1 cellular context compared by ENCODE assay signal in genomic region chr17:44200478-44201155, GRCh38.
TF ChIP-seq lines count a peak whose summit lies in the region.

No MANE protein-coding gene starts in this region.

TF ChIP-seq in GM23338, 12 proteins besides CTCF, POLR2A, EP300 and RAD21 (continued from another document):
- TF ChIP-seq, protein P1, sequence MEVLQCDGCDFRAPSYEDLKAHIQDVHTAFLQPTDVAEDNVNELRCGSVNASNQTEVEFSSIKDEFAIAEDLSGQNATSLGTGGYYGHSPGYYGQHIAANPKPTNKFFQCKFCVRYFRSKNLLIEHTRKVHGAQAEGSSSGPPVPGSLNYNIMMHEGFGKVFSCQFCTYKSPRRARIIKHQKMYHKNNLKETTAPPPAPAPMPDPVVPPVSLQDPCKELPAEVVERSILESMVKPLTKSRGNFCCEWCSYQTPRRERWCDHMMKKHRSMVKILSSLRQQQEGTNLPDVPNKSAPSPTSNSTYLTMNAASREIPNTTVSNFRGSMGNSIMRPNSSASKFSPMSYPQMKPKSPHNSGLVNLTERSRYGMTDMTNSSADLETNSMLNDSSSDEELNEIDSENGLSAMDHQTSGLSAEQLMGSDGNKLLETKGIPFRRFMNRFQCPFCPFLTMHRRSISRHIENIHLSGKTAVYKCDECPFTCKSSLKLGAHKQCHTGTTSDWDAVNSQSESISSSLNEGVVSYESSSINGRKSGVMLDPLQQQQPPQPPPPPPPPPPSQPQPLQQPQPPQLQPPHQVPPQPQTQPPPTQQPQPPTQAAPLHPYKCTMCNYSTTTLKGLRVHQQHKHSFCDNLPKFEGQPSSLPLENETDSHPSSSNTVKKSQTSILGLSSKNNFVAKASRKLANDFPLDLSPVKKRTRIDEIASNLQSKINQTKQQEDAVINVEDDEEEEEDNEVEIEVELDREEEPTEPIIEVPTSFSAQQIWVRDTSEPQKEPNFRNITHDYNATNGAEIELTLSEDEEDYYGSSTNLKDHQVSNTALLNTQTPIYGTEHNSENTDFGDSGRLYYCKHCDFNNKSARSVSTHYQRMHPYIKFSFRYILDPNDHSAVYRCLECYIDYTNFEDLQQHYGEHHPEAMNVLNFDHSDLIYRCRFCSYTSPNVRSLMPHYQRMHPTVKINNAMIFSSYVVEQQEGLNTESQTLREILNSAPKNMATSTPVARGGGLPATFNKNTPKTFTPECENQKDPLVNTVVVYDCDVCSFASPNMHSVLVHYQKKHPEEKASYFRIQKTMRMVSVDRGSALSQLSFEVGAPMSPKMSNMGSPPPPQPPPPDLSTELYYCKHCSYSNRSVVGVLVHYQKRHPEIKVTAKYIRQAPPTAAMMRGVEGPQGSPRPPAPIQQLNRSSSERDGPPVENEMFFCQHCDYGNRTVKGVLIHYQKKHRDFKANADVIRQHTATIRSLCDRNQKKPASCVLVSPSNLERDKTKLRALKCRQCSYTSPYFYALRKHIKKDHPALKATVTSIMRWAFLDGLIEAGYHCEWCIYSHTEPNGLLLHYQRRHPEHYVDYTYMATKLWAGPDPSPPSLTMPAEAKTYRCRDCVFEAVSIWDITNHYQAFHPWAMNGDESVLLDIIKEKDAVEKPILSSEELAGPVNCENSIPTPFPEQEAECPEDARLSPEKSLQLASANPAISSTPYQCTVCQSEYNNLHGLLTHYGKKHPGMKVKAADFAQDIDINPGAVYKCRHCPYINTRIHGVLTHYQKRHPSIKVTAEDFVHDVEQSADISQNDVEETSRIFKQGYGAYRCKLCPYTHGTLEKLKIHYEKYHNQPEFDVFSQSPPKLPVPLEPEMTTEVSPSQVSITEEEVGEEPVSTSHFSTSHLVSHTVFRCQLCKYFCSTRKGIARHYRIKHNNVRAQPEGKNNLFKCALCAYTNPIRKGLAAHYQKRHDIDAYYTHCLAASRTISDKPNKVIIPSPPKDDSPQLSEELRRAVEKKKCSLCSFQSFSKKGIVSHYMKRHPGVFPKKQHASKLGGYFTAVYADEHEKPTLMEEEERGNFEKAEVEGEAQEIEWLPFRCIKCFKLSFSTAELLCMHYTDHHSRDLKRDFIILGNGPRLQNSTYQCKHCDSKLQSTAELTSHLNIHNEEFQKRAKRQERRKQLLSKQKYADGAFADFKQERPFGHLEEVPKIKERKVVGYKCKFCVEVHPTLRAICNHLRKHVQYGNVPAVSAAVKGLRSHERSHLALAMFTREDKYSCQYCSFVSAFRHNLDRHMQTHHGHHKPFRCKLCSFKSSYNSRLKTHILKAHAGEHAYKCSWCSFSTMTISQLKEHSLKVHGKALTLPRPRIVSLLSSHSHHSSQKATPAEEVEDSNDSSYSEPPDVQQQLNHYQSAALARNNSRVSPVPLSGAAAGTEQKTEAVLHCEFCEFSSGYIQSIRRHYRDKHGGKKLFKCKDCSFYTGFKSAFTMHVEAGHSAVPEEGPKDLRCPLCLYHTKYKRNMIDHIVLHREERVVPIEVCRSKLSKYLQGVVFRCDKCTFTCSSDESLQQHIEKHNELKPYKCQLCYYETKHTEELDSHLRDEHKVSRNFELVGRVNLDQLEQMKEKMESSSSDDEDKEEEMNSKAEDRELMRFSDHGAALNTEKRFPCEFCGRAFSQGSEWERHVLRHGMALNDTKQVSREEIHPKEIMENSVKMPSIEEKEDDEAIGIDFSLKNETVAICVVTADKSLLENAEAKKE (CRISPR knock-in tag; IDR thresholded peaks at IDR 0.05), result no peak
